ENCODE assay signal across 9 cellular contexts in the genomic region with DNA sequence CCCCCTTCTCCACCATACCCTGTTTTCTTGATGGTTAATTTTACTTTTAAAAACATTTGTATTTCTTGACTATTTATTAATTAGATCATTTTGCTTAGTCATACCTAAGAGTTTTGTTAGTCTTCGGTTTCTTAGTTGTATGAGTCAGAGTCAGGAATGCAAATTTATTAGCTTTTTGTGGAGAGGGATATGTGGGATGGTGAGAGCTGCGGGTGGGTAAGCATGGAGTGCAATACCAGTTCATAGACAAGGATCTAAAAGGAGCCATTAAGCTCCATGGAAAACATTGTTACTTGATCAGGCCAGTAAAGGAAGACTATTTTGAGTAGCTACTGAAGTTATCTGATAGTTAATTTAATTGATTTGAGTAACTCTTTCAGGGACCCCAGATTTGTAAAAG.
DNase-seq lines count a peak whose midpoint lies in the region; ATAC-seq and TF ChIP-seq lines count a peak whose summit lies in the region.
"Had no signal": no experiment of that assay in that cellular context is flagged by ENCODE, and none has a peak within 500 bp of the region (broad histone marks: within the 10 kb centered on the region; RNA-seq: fewer than 3 reads in every experiment).

No MANE protein-coding gene starts in this region.

- peaks cover 19% of the 10 kb centered on the region for H3K4me1 ChIP-seq in CD4-positive, alpha-beta memory T cell (ENCODE audit: insufficient read depth, low read length)
- peaks cover 27% of the 10 kb centered on the region for H3K4me1 ChIP-seq in PC-9 (replicated peaks; ENCODE audit: insufficient read depth)
- H3K4me1 ChIP-seq in esophagus muscularis mucosa = peaks cover 19 to 47% (median 41%) of the 10 kb centered on the region in 4 donors
- H3K4me1 ChIP-seq in parathyroid adenoma = peaks cover 11% of the 10 kb centered on the region

- peaks cover 23 to 39% (median 28%) of the 10 kb centered on the region in 4 donors for H3K4me1 Mint-ChIP-seq in CD4-positive, alpha-beta memory T cell

- H3K9me3 ChIP-seq in CD4-positive, alpha-beta memory T cell (ENCODE audit: control insufficient read depth in 1 of 2, low read length in 2 of 2) = no peaks in the 10 kb centered on the region
- no peaks in the 10 kb centered on the region for H3K9me3 ChIP-seq in PC-9 (ENCODE audit: insufficient read depth, low read depth)
- no peaks in the 10 kb centered on the region for H3K9me3 ChIP-seq in esophagus muscularis mucosa
- no peaks in the 10 kb centered on the region for H3K9me3 ChIP-seq in parathyroid adenoma (ENCODE audit: control insufficient read depth, low read length)

- CTCF ChIA-PET in CD4-positive, alpha-beta memory T cell (lab: Charles Lee; ENCODE audit: partially characterized antibody) = no interaction called here
- CTCF ChIA-PET in PC-9 (lab: Charles Lee) = interaction anchor here (0.9 kb wide), 1 partner anchor 359 kb away, joined by 3 read pairs; no protein-coding TSS in a partner anchor

- no peak for TF ChIP-seq POLR2A in esophagus muscularis mucosa (IDR thresholded peaks at IDR 0.05; ENCODE audit: low read depth)

- H3F3A ChIP-seq in PC-9 (ENCODE audit: insufficient read depth, low read depth) = peaks cover 29% of the 10 kb centered on the region

- intact Hi-C loops in CD4-positive, alpha-beta memory T cell (cut with micrococcal nuclease) = no loop called here
- intact Hi-C loops in PC-9 (cut with micrococcal nuclease; ENCODE audit: unreplicated experiment) (loop anchor here (2.0 to 5.0 kb wide), 6 partner anchors 41 to 359 kb away; a partner anchor contains a TSS), esophagus muscularis mucosa (cut with DNase I) (loop anchor here (2.0 to 5.0 kb wide), 4 partner anchors 41 to 247 kb away; a partner anchor contains a TSS)

- H3K27ac ChIP-seq in CD4-positive, alpha-beta memory T cell (ENCODE audit: low read depth, low read length) = no peak overlapping the region
- H3K27ac ChIP-seq in PC-9 = peak overlapping the region; percentile 99
- peak overlapping the region; percentile 24 to 74 (median 60) for H3K27ac ChIP-seq in esophagus muscularis mucosa (replicated peaks in 1 of 4)
- H3K27ac ChIP-seq in parathyroid adenoma = peak overlapping the region; percentile 60

- BruUV-seq in PC-9 (replicated peaks; lab: Mats Ljungman, UMichigan) = no TSS peak

- 0 out of 2 replicates have a peak, but pooled peaks cover 2% of the 10 kb centered on the region for H4K20me1 ChIP-seq in PC-9 (ENCODE audit: insufficient read depth)

- peaks cover 62% of the 10 kb centered on the region for H3K79me2 ChIP-seq in PC-9 (ENCODE audit: low read depth)
- peaks cover 40% of the 10 kb centered on the region for H3K79me2 ChIP-seq in parathyroid adenoma

- no peak overlapping the region for H3K4me3 ChIP-seq in CD4-positive, alpha-beta memory T cell (ENCODE audit: low read length in 2 of 2)
- H3K4me3 ChIP-seq in PC-9 = peak overlapping the region; percentile 49; the same call in 1 of the 2 replicates
- no peak overlapping the region for H3K4me3 ChIP-seq in esophagus muscularis mucosa
- peak overlapping the region; percentile 43 for H3K4me3 ChIP-seq in parathyroid adenoma (ENCODE audit: low read depth, low read length)

- peak overlapping the region; percentile 52; the same call in 1 of the 2 replicates for H2AFZ ChIP-seq in PC-9
- H2AFZ ChIP-seq in parathyroid adenoma = no peak overlapping the region

- peaks cover 0 to 3% of the 10 kb centered on the region in 2 donors for H3K36me3 Mint-ChIP-seq in CD4-positive, alpha-beta memory T cell

- no peak overlapping the region for H3K4me3 Mint-ChIP-seq in CD4-positive, alpha-beta memory T cell

- POLR2A ChIA-PET in CD4-positive, alpha-beta memory T cell (lab: Charles Lee; ENCODE audit: partially characterized antibody) = interaction anchor here (3.9 kb wide), 1 partner anchor 78 kb away, joined by 76 read pairs; a partner anchor contains a TSS
- POLR2A ChIA-PET in PC-9 (lab: Charles Lee; ENCODE audit: unreplicated experiment) = interaction anchor here (0.6 to 0.8 kb wide), 6 partner anchors 57 to 771 kb away, joined by 3 to 6 read pairs (median 5); no protein-coding TSS in a partner anchor

- 12% methylated on average over 2 of the region's 2 CpGs for WGBS in esophagus muscularis mucosa

- no peak for ATAC-seq in HG02610 (IDR thresholded peaks at IDR 0.05; ENCODE audit: unreplicated experiment)
- no peak for ATAC-seq in HG03342 (IDR thresholded peaks at IDR 0.05; ENCODE audit: unreplicated experiment)

- H3K36me3 ChIP-seq in CD4-positive, alpha-beta memory T cell (ENCODE audit: insufficient read depth, low read length) = no peaks in the 10 kb centered on the region
- H3K36me3 ChIP-seq in PC-9 (ENCODE audit: low read depth) (no peaks in the 10 kb centered on the region; the same call in 1 of the 2 replicates), esophagus muscularis mucosa (no peaks in the 10 kb centered on the region), parathyroid adenoma (ENCODE audit: control insufficient read depth, insufficient read depth, low read length) (no peaks in the 10 kb centered on the region)

- peak overlapping the region in 6 of 7 donors; percentile 15 to 94 (median 59) for H3K27ac Mint-ChIP-seq in CD4-positive, alpha-beta memory T cell

- no peak overlapping the region for H3K9ac ChIP-seq in parathyroid adenoma

- TF ChIP-seq EP300 in esophagus muscularis mucosa (IDR thresholded peaks at IDR 0.05) = no peak

- no peaks in the 10 kb centered on the region for H3K9me2 ChIP-seq in PC-9 (ENCODE audit: insufficient read depth)

- DNase-seq in CD4-positive, alpha-beta memory T cell = no peak
- peak; percentile 46 to 94 for DNase-seq in PC-9
- DNase-seq in esophagus muscularis mucosa (ENCODE audit: extremely low spot score) = no peak
- DNase-seq in NCI-H1417 treated with DMSO at 0.1 percent for 48 hours (lab: John Stamatoyannopoulos, UW) = no peak
- no peak for DNase-seq in RPMI8226
- DNase-seq: NCI-H2171 treated with DMSO at 0.1 percent for 48 hours had no signal

- no peaks in the 10 kb centered on the region for H3K27me3 ChIP-seq in CD4-positive, alpha-beta memory T cell (ENCODE audit: insufficient read depth, low read length)
- H3K27me3 ChIP-seq in PC-9 (ENCODE audit: insufficient read depth, low read depth) (no peaks in the 10 kb centered on the region), esophagus muscularis mucosa (no peaks in the 10 kb centered on the region), parathyroid adenoma (ENCODE audit: control insufficient read depth, insufficient read depth, low read length) (no peaks in the 10 kb centered on the region)

- H3K9me3 Mint-ChIP-seq in CD4-positive, alpha-beta memory T cell = no peaks in the 10 kb centered on the region

- TF ChIP-seq CTCF in PC-9 (conservative IDR thresholded peaks at IDR 0.05) (no peak), esophagus muscularis mucosa (IDR thresholded peaks at IDR 0.05) (no peak), parathyroid adenoma (IDR thresholded peaks at IDR 0.05) (no peak)

- H3K27me3 Mint-ChIP-seq in CD4-positive, alpha-beta memory T cell = peaks cover 0 to 2% of the 10 kb centered on the region in 2 donors

- H3K4me2 ChIP-seq in PC-9 (peak overlapping the region; percentile 85), parathyroid adenoma (ENCODE audit: low read length) (peak overlapping the region; percentile 77)

Comparison
In these comparisons a context has a peak if more than half of its experiments do, and no peak if none do; other contexts are left out.
1. DNase-seq: peak in PC-9 (2 of 2); none in CD4-positive, alpha-beta memory T cell (0 of 5), esophagus muscularis mucosa (single experiment), NCI-H1417 treated with DMSO at 0.1 percent for 48 hours (single experiment) and RPMI8226 (single experiment).
2. H3K4me3 ChIP-seq: peak in PC-9 (single experiment) and parathyroid adenoma (single experiment); none in CD4-positive, alpha-beta memory T cell (0 of 2) and esophagus muscularis mucosa (0 of 4).